In genomic region chr6:135909737-135910387, GRCh38 we compare ENCODE assay signal across 8 cellular contexts. TPM values are rescaled to one million over a fixed set of nuclear protein-coding genes. Genes with fewer than 3 reads are reported as not detected.
A peak's percentile ranks its signal among the peaks of the same experiment; 100 is the strongest.
DNase-seq lines count a peak whose midpoint lies in the region; ATAC-seq and TF ChIP-seq lines count a peak whose summit lies in the region.

No MANE protein-coding gene starts in this region.

- H3K36me3 ChIP-seq in GM23338 (ENCODE audit: insufficient read depth) = no peaks in the 10 kb centered on the region

- no peaks in the 10 kb centered on the region for H4K20me1 ChIP-seq in GM23338 (replicated peaks; ENCODE audit: insufficient read depth)

- H3K4me2 ChIP-seq in GM23338 = no peak overlapping the region

- H3F3A ChIP-seq in GM23338 (replicated peaks; ENCODE audit: low read depth) = no peaks in the 10 kb centered on the region

- no peak overlapping the region for H3K4me3 Mint-ChIP-seq in GM23338
- no peak overlapping the region for H3K4me3 Mint-ChIP-seq in activated naive CD4-positive, alpha-beta T cell treated with anti-CD3 and anti-CD28 coated beads, Interleukin-2, amount 10 ng/mL, durations not matched to agents 7 days and 5 days

- H3K27ac Mint-ChIP-seq in GM23338 = no peak overlapping the region
- no peak overlapping the region for H3K27ac Mint-ChIP-seq in activated naive CD4-positive, alpha-beta T cell treated with anti-CD3 and anti-CD28 coated beads, Interleukin-2, amount 10 ng/mL, durations not matched to agents 7 days and 5 days

- H3K27me3 ChIP-seq in GM23338 (ENCODE audit: insufficient read depth) = no peaks in the 10 kb centered on the region

- no peaks in the 10 kb centered on the region for H3K4me1 Mint-ChIP-seq in GM23338
- peaks cover 2% of the 10 kb centered on the region for H3K4me1 Mint-ChIP-seq in activated naive CD4-positive, alpha-beta T cell treated with anti-CD3 and anti-CD28 coated beads, Interleukin-2, amount 10 ng/mL, durations not matched to agents 7 days and 5 days

- DNase-seq in GM23338 (ENCODE audit: low spot score) = peak; percentile 92
- peak; percentile 36 for DNase-seq in SHP77 treated with DMSO at 0.1 percent for 48 hours (lab: John Stamatoyannopoulos, UW)
- peak; percentile 73 for DNase-seq in activated naive CD4-positive, alpha-beta T cell treated with anti-CD3 and anti-CD28 coated beads, Interleukin-2, amount 10 ng/mL, durations not matched to agents 7 days and 5 days
- peak; percentile 83 for DNase-seq in iPS-NIHi7 (ENCODE audit: extremely low spot score)
- peak; percentile 5 to 11 for DNase-seq in stimulated activated CD8-positive, alpha-beta memory T cell treated with anti-CD3 and anti-CD28 coated beads, Interleukin-2, amount 100 ng/mL, for 48 hours (ENCODE audit: low read depth in 2 of 2)
- no peak for DNase-seq in amniotic stem cell (lab: John Stamatoyannopoulos, UW)

- TF ChIP-seq CTCF in GM12872 (IDR thresholded peaks at IDR 0.05; ENCODE audit: insufficient read depth, low read depth, low read length) = peak; percentile 84
- TF ChIP-seq CTCF in GM23338 (conservative IDR thresholded peaks at IDR 0.05; ENCODE audit: low read depth in 2 of 2) = peak; percentile 78 to 93
- TF ChIP-seq CTCF in LNCAP (IDR thresholded peaks at IDR 0.05) = peak; percentile 67

- H3K4me1 ChIP-seq in GM23338 (ENCODE audit: insufficient read depth) = no peaks in the 10 kb centered on the region

- H3K4me3 ChIP-seq in GM23338 = no peak overlapping the region

- ATAC-seq in GM23338 = peak; percentile 99

- no peaks in the 10 kb centered on the region for H3K79me2 ChIP-seq in GM23338 (replicated peaks; ENCODE audit: insufficient read depth)

- no peaks in the 10 kb centered on the region for H3K9me3 Mint-ChIP-seq in GM23338
- H3K9me3 Mint-ChIP-seq in activated naive CD4-positive, alpha-beta T cell treated with anti-CD3 and anti-CD28 coated beads, Interleukin-2, amount 10 ng/mL, durations not matched to agents 7 days and 5 days = no peaks in the 10 kb centered on the region

- H3K9me2 ChIP-seq in GM23338 (ENCODE audit: insufficient read depth) = no peaks in the 10 kb centered on the region

- H2AFZ ChIP-seq in GM23338 = no peak overlapping the region

- CTCF ChIA-PET in activated naive CD4-positive, alpha-beta T cell treated with anti-CD3 and anti-CD28 coated beads, Interleukin-2, amount 10 ng/mL, durations not matched to agents 7 days and 5 days (lab: Charles Lee) = interaction anchor here (0.6 to 2.0 kb wide), 43 partner anchors 8 to 459 kb away, joined by 3 to 23 read pairs (median 4); partner anchors contain the start of gene PDE7B

- H3K27me3 Mint-ChIP-seq in GM23338 (ENCODE audit: insufficient read depth, low read depth, poor library complexity) = no peaks in the 10 kb centered on the region
- H3K27me3 Mint-ChIP-seq in activated naive CD4-positive, alpha-beta T cell treated with anti-CD3 and anti-CD28 coated beads, Interleukin-2, amount 10 ng/mL, durations not matched to agents 7 days and 5 days = no peaks in the 10 kb centered on the region

- no peaks in the 10 kb centered on the region for H3K36me3 Mint-ChIP-seq in GM23338 (ENCODE audit: low read depth)
- H3K36me3 Mint-ChIP-seq in activated naive CD4-positive, alpha-beta T cell treated with anti-CD3 and anti-CD28 coated beads, Interleukin-2, amount 10 ng/mL, durations not matched to agents 7 days and 5 days = no peaks in the 10 kb centered on the region

- H3K27ac ChIP-seq in GM23338 (ENCODE audit: low read depth) = no peak overlapping the region

TF ChIP-seq in GM23338, 12 proteins besides CTCF, POLR2A, EP300 and RAD21 (continues in another document):
- TF ChIP-seq STAT1 (IDR thresholded peaks at IDR 0.05; ENCODE audit: unreplicated experiment) (no peak), ETS1 (IDR thresholded peaks at IDR 0.05) (no peak), JUNB (IDR thresholded peaks at IDR 0.05; ENCODE audit: unreplicated experiment) (no peak), REST (IDR thresholded peaks at IDR 0.05; ENCODE audit: unreplicated experiment) (no peak), ZNF114 (CRISPR knock-in tag; IDR thresholded peaks at IDR 0.05) (no peak), POLR2AphosphoS5 (IDR thresholded peaks at IDR 0.05; ENCODE audit: low read depth) (no peak), ZNF331 (CRISPR knock-in tag; IDR thresholded peaks at IDR 0.05; ENCODE audit: low read depth) (no peak)

RNA-seq across cellular contexts. Expression of gene PDE7B, which starts 58.4 kb away (rescaled TPM):
- 0.07 TPM in 1 of 2 replicates, not detected in the other for total RNA-seq in GM23338 (2014; rRNA removed; shearing (Covaris generic))
- polyA plus RNA-seq in GM23338 (2016; fragmentation: Nextera tagmentation; extraction: Ambion mirVana) = not detected in 2 replicates
